ENCODE assay signal across 18 cellular contexts in the genomic region with DNA sequence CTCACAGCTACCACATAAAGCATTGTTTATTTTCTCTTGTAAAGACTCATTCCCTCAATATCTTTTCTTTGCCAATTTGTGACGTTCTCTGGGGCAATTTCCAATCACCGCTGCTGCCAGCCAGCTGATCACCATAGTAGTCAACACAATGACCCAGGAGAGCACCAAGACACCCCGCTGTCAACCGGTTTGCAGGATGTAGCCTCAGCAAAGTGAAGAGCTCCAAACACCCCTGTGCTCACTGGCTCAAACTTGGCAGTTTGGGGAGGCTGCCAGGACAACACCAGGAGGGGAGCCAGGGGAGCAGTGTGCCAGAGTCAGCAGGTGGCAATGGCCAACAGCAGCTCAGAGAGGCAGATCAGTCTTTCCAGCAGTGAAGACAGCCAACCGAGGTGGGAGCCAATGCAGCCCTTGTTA.
DNase-seq lines count a peak whose midpoint lies in the region; ATAC-seq and TF ChIP-seq lines count a peak whose summit lies in the region.
"Had no signal": no experiment of that assay in that cellular context is flagged by ENCODE, and none has a peak within 500 bp of the region (broad histone marks: within the 10 kb centered on the region; RNA-seq: fewer than 3 reads in every experiment).

No MANE protein-coding gene starts in this region.

- no peaks in the 10 kb centered on the region for H3K4me1 Mint-ChIP-seq in HFFc6 (ENCODE audit: low read depth)
- H3K4me1 Mint-ChIP-seq: activated naive CD4-positive, alpha-beta T cell treated with anti-CD3 and anti-CD28 coated beads, Interleukin-2, amount 50 U/mL, for 24 hours; central memory CD8-positive, alpha-beta T cell had no signal

- H3K36me3 ChIP-seq in upper lobe of right lung, result no peaks in the 10 kb centered on the region

- in situ Hi-C loops in astrocyte of the spinal cord (cut with HindIII; ENCODE audit: low sequenced_read_pairs), result no loop called here

- intact Hi-C loops in Right ventricle myocardium superior (cut with DNase I), result no loop called here
- intact Hi-C loops in cardiac septum (cut with DNase I), result no loop called here
- intact Hi-C loops in upper lobe of right lung (cut with DNase I), result no loop called here

- H3K9me3 ChIP-seq in upper lobe of right lung, result no peaks in the 10 kb centered on the region

- 0 out of 2 replicates have a peak, but pooled peaks cover 3% of the 10 kb centered on the region for H3K27me3 Mint-ChIP-seq in HFFc6 (ENCODE audit: insufficient read depth)
- H3K27me3 Mint-ChIP-seq: activated naive CD4-positive, alpha-beta T cell treated with anti-CD3 and anti-CD28 coated beads, Interleukin-2, amount 50 U/mL, for 24 hours; central memory CD8-positive, alpha-beta T cell had no signal

- peak; percentile 85 for ATAC-seq in Right ventricle myocardium superior (ENCODE audit: poor library complexity)
- peak; percentile 33 for ATAC-seq in upper lobe of right lung
- ATAC-seq in GM18868 (IDR thresholded peaks at IDR 0.05; ENCODE audit: unreplicated experiment), result no peak
- ATAC-seq in HG03571 (IDR thresholded peaks at IDR 0.05; ENCODE audit: unreplicated experiment), result no peak
- ATAC-seq: activated CD4-positive, alpha-beta T cell treated with anti-CD3 and anti-CD28 coated beads for 36 hours had no signal

- DNase-seq in Right ventricle myocardium superior (peak; percentile 57), cardiac septum (ENCODE audit: low spot score) (no peak), astrocyte of the spinal cord (ENCODE audit: low read depth, low spot score) (peak; percentile 75), iPS-NIHi11 (ENCODE audit: low spot score) (peak; percentile 9), upper lobe of right lung (peak; percentile 57), HFFc6 (no peak)
- DNase-seq: activated CD4-positive, alpha-beta T cell treated with anti-CD3 and anti-CD28 coated beads for 36 hours; activated T-cell treated with anti-CD3 and anti-CD28 coated beads for 4 hours; CD8-positive, alpha-beta memory T cell; GF-D8; glutamatergic neuron; NCI-H2171; SHP77 treated with DMSO at 0.1 percent for 48 hours; T-helper 2 cell had no signal

- no peaks in the 10 kb centered on the region for H3K27me3 ChIP-seq in upper lobe of right lung

- no peak overlapping the region for H3K27ac ChIP-seq in upper lobe of right lung

- no peak overlapping the region for H3K4me3 Mint-ChIP-seq in HFFc6
- H3K4me3 Mint-ChIP-seq: activated CD4-positive, alpha-beta T cell treated with anti-CD3 and anti-CD28 coated beads for 36 hours; activated naive CD4-positive, alpha-beta T cell treated with anti-CD3 and anti-CD28 coated beads, Interleukin-2, amount 50 U/mL, for 24 hours; CD8-positive, alpha-beta memory T cell; central memory CD8-positive, alpha-beta T cell had no signal

- H3K9me3 Mint-ChIP-seq in HFFc6, result no peaks in the 10 kb centered on the region
- H3K9me3 Mint-ChIP-seq: activated naive CD4-positive, alpha-beta T cell treated with anti-CD3 and anti-CD28 coated beads, Interleukin-2, amount 50 U/mL, for 24 hours; CD8-positive, alpha-beta memory T cell had no signal

- no peak overlapping the region for H3K4me3 ChIP-seq in astrocyte of the spinal cord (ENCODE audit: low read depth, low read length)
- no peak overlapping the region for H3K4me3 ChIP-seq in upper lobe of right lung

- no peaks in the 10 kb centered on the region for H3K36me3 Mint-ChIP-seq in HFFc6 (ENCODE audit: low read depth)
- H3K36me3 Mint-ChIP-seq: activated naive CD4-positive, alpha-beta T cell treated with anti-CD3 and anti-CD28 coated beads, Interleukin-2, amount 50 U/mL, for 24 hours; CD8-positive, alpha-beta memory T cell had no signal

- no peak for TF ChIP-seq CTCF in astrocyte of the spinal cord (IDR thresholded peaks at IDR 0.05; ENCODE audit: low read depth, low read length)
- TF ChIP-seq CTCF in upper lobe of right lung (IDR thresholded peaks at IDR 0.05), result no peak
- no peak for TF ChIP-seq CTCF in HFFc6 (IDR thresholded peaks at IDR 0.05)

- H3K27ac Mint-ChIP-seq in HFFc6, result no peak overlapping the region
- H3K27ac Mint-ChIP-seq: activated CD4-positive, alpha-beta T cell treated with anti-CD3 and anti-CD28 coated beads for 36 hours; activated naive CD4-positive, alpha-beta T cell treated with anti-CD3 and anti-CD28 coated beads, Interleukin-2, amount 50 U/mL, for 24 hours; CD8-positive, alpha-beta memory T cell had no signal

- no peaks in the 10 kb centered on the region for H3K4me1 ChIP-seq in upper lobe of right lung

Comparison
In these comparisons a context has a peak if more than half of its experiments do, and no peak if none do; other contexts are left out.
1. DNase-seq: peak in Right ventricle myocardium superior (single experiment), astrocyte of the spinal cord (single experiment), iPS-NIHi11 (single experiment) and upper lobe of right lung (single experiment); none in cardiac septum (single experiment) and HFFc6 (single experiment).
2. ATAC-seq: peak in Right ventricle myocardium superior (single experiment) and upper lobe of right lung (single experiment); none in GM18868 (single experiment) and HG03571 (single experiment).